ENCODE assay signal across 22 cellular contexts in the genomic region with DNA sequence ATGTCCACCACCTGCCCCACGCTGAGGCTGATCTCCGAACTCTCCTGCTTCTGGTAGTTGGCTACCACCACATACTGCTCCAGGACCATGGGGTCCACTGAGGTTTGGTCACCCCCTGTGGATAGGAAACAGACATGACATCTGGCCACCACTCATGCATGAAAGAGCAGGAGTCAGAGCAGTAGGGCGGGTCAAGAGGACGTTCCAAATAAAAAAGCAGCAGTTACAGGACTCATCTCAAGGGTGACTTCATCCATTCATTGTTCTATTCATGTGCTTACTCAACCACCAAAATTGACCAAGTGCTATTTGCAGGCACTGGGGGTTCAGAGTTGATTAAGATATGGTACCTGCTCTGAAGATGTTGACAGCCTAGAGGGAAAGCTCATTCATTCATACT.
DNase-seq lines count a peak whose midpoint lies in the region; ATAC-seq lines count a peak whose summit lies in the region.
"Had no signal": no experiment of that assay in that cellular context is flagged by ENCODE, and none has a peak within 500 bp of the region (broad histone marks: within the 10 kb centered on the region; RNA-seq: fewer than 3 reads in every experiment).

No MANE protein-coding gene starts in this region.

- H3K27me3 Mint-ChIP-seq in dendritic cell treated with granulocyte-macrophage colony-stimulating factor and Interleukin-4, amounts not matched to agents 40 ng/mL and 50 ng/mL, for 4 days, result peaks cover 1% of the 10 kb centered on the region

- ATAC-seq in HG03439 (IDR thresholded peaks at IDR 0.05; ENCODE audit: unreplicated experiment), result no peak
- ATAC-seq: HepG2, right lobe of liver had no signal

- peak overlapping the region; percentile 81 for H3K27ac Mint-ChIP-seq in dendritic cell treated with granulocyte-macrophage colony-stimulating factor and Interleukin-4, amounts not matched to agents 40 ng/mL and 50 ng/mL, for 4 days
- H3K27ac Mint-ChIP-seq: immature natural killer cell had no signal

- H3K4me1 Mint-ChIP-seq in dendritic cell treated with granulocyte-macrophage colony-stimulating factor and Interleukin-4, amounts not matched to agents 40 ng/mL and 50 ng/mL, for 4 days (ENCODE audit: low read depth), result peaks cover 38% of the 10 kb centered on the region

- no peaks in the 10 kb centered on the region for H3K36me3 Mint-ChIP-seq in dendritic cell treated with granulocyte-macrophage colony-stimulating factor and Interleukin-4, amounts not matched to agents 40 ng/mL and 50 ng/mL, for 4 days (ENCODE audit: low read depth)
- H3K36me3 Mint-ChIP-seq: immature natural killer cell had no signal

- DNase-seq in Caki2 (ENCODE audit: low read depth), result peak; percentile 21
- peak; percentile 11 for DNase-seq in LHCN-M2 (ENCODE audit: low read depth)
- DNase-seq in myocyte (ENCODE audit: low read depth), result peak; percentile 46
- DNase-seq in NCI-H82 (lab: John Stamatoyannopoulos, UW), result no peak
- DNase-seq in pons (ENCODE audit: low spot score), result no peak
- DNase-seq in stimulated activated CD4-positive, alpha-beta T cell treated with anti-CD3 and anti-CD28 coated beads, Interleukin-4, amount 100 ng/mL, for 1 hour, result no peak
- DNase-seq: activated gamma-delta T cell; amniotic stem cell; esophagus squamous epithelium; H7; immature natural killer cell; NCI-H1694; NCI-H2227 treated with DMSO at 0.1 percent for 48 hours; occipital lobe; Peyer's patch; right lobe of liver; stimulated activated naive CD4-positive, alpha-beta T cell treated with Interleukin-2 at 50 U/mL for 16 hours; tibial artery had no signal

- H3K9me3 Mint-ChIP-seq in dendritic cell treated with granulocyte-macrophage colony-stimulating factor and Interleukin-4, amounts not matched to agents 40 ng/mL and 50 ng/mL, for 4 days, result no peaks in the 10 kb centered on the region
- H3K9me3 Mint-ChIP-seq: central memory CD8-positive, alpha-beta T cell had no signal

- in situ Hi-C loops in Caki2 (cut with HindIII; ENCODE audit: low pct_unique_long_range_greater_than_20kb, low sequenced_read_pairs), result no loop called here

- intact Hi-C loops in dendritic cell treated with granulocyte-macrophage colony-stimulating factor and Interleukin-4, amounts not matched to agents 40 ng/mL and 50 ng/mL, for 4 days (cut with micrococcal nuclease), result no loop called here

- no peak overlapping the region for H3K4me3 Mint-ChIP-seq in dendritic cell treated with granulocyte-macrophage colony-stimulating factor and Interleukin-4, amounts not matched to agents 40 ng/mL and 50 ng/mL, for 4 days
- H3K4me3 Mint-ChIP-seq: central memory CD8-positive, alpha-beta T cell; immature natural killer cell had no signal

Comparison
In these comparisons a context has a peak if more than half of its experiments do, and no peak if none do; other contexts are left out.
1. DNase-seq: peak in Caki2 (single experiment), LHCN-M2 (single experiment) and myocyte (single experiment); none in NCI-H82 (single experiment), pons (single experiment) and stimulated activated CD4-positive, alpha-beta T cell treated with anti-CD3 and anti-CD28 coated beads, Interleukin-4, amount 100 ng/mL, for 1 hour (single experiment).